ENCODE assay signal across 14 cellular contexts in genomic region chr1:161260939-161261858, GRCh38. TPM values are rescaled to one million over a fixed set of nuclear protein-coding genes. Genes with fewer than 3 reads are reported as not detected.
DNase-seq lines count a peak whose midpoint lies in the region; ATAC-seq and TF ChIP-seq lines count a peak whose summit lies in the region.
"Had no signal": no experiment of that assay in that cellular context is flagged by ENCODE, and none has a peak within 500 bp of the region (broad histone marks: within the 10 kb centered on the region; RNA-seq: fewer than 3 reads in every experiment).

No MANE protein-coding gene starts in this region.

- POLR2A ChIA-PET in MCF 10A (lab: Yijun Ruan, JAX) = interaction anchor here (0.6 to 1.7 kb wide), 5 partner anchors 11 to 128 kb away, joined by 3 to 7 read pairs (median 3); no protein-coding TSS in a partner anchor

- H3K9ac ChIP-seq in endodermal cell (ENCODE audit: extremely low read depth, low read length, poor library complexity, severe bottlenecking) = no peak overlapping the region

- no peaks in the 10 kb centered on the region for H3K36me3 ChIP-seq in breast epithelium
- H3K36me3 ChIP-seq in endodermal cell (ENCODE audit: control insufficient read depth, insufficient read depth, low read length) = no peaks in the 10 kb centered on the region
- H3K36me3 ChIP-seq: neutrophil had no signal

- H3K4me3 ChIP-seq in breast epithelium (no peak overlapping the region), endodermal cell (ENCODE audit: low read length) (no peak overlapping the region), coronary artery (no peak overlapping the region)

- H3K27ac Mint-ChIP-seq in MCF 10A (ENCODE audit: low read depth, unreplicated experiment) (no peak overlapping the region), endodermal cell (no peak overlapping the region)
- H3K27ac Mint-ChIP-seq: stimulated activated naive CD8-positive, alpha-beta T cell treated with anti-CD3 and anti-CD28 coated beads, Interleukin-15, Interleukin-2, amounts not matched to agents 100 ng/mL and 50 ng/mL, for 24 hours had no signal

- H3K9me3 Mint-ChIP-seq in MCF 10A (ENCODE audit: unreplicated experiment) = peaks cover 15% of the 10 kb centered on the region
- H3K9me3 Mint-ChIP-seq in endodermal cell = peaks cover 24% of the 10 kb centered on the region

- H3K36me3 Mint-ChIP-seq in MCF 10A (ENCODE audit: insufficient read depth, unreplicated experiment) (no peaks in the 10 kb centered on the region), endodermal cell (ENCODE audit: low read depth) (peaks cover 7% of the 10 kb centered on the region)

- H3K4me1 ChIP-seq in breast epithelium (no peaks in the 10 kb centered on the region), endodermal cell (ENCODE audit: control insufficient read depth, insufficient read depth, low read length) (peaks cover 7% of the 10 kb centered on the region)

- no TSS peak for BruUV-seq in MCF 10A (replicated peaks; lab: Mats Ljungman, UMichigan)

- no peaks in the 10 kb centered on the region for H3K4me1 Mint-ChIP-seq in MCF 10A (ENCODE audit: insufficient read depth, unreplicated experiment)
- peaks cover 31% of the 10 kb centered on the region for H3K4me1 Mint-ChIP-seq in endodermal cell

- intact Hi-C loops in MCF 10A (cut with micrococcal nuclease) (no loop called here), breast epithelium (cut with DNase I; ENCODE audit: low total_unique reads) (no loop called here), left colon (cut with DNase I, micrococcal nuclease) (no loop called here)

- H3K27me3 ChIP-seq in breast epithelium = peaks cover 0 to 16% of the 10 kb centered on the region in 2 donors
- peaks cover 38% of the 10 kb centered on the region for H3K27me3 ChIP-seq in endodermal cell (ENCODE audit: control insufficient read depth, insufficient read depth, low read length, poor library complexity, severe bottlenecking)

- WGBS in endodermal cell (ENCODE audit: insufficient coverage in 1 of 2, insufficient read length in 1 of 2), 2 experiments = 75 to 80% methylated on average over 6 to 9 of the region's 9 CpGs

- DNase-seq in MCF 10A (ENCODE audit: unreplicated experiment) (peak; percentile 61), breast epithelium (ENCODE audit: low spot score in 2 of 2) (no peak), NCI-H69 (lab: John Stamatoyannopoulos, UW) (peak; percentile 73), left colon (no peak), endodermal cell (no peak), coronary artery (ENCODE audit: low spot score) (no peak), germinal center (ENCODE audit: low spot score) (no peak)
- DNase-seq: NCI-H1694, SIG-M5 had no signal

- TF ChIP-seq CTCF in MCF 10A (IDR thresholded peaks at IDR 0.05; ENCODE audit: unreplicated experiment) (no peak), breast epithelium (IDR thresholded peaks at IDR 0.05) (no peak), endodermal cell (conservative IDR thresholded peaks at IDR 0.05) (no peak), coronary artery (IDR thresholded peaks at IDR 0.05) (no peak)

- H3K9me3 ChIP-seq in breast epithelium (peaks cover 9 to 14% of the 10 kb centered on the region in 2 donors), endodermal cell (ENCODE audit: control insufficient read depth, low read length) (peaks cover 26% of the 10 kb centered on the region)

- H3K27ac ChIP-seq in breast epithelium (no peak overlapping the region), endodermal cell (ENCODE audit: low read depth, low read length) (no peak overlapping the region), coronary artery (no peak overlapping the region)
- H3K27ac ChIP-seq: epithelial cell of prostate, neutrophil had no signal

- H3K27me3 Mint-ChIP-seq in MCF 10A (ENCODE audit: insufficient read depth, unreplicated experiment) (peaks cover 50% of the 10 kb centered on the region), endodermal cell (ENCODE audit: insufficient read depth) (peaks cover 64% of the 10 kb centered on the region)

- ATAC-seq in left colon (peak; percentile 57), GM21447 (IDR thresholded peaks at IDR 0.05; ENCODE audit: unreplicated experiment) (no peak)

- CTCF ChIA-PET in MCF 10A (lab: Yijun Ruan, JAX) = interaction anchor here (0.6 to 6.2 kb wide), 7 partner anchors 14 to 141 kb away, joined by 3 to 46 read pairs (median 3); partner anchors contain the start of gene TOMM40L

- H3K4me3 Mint-ChIP-seq in MCF 10A (ENCODE audit: unreplicated experiment) (no peak overlapping the region), endodermal cell (no peak overlapping the region)
- H3K4me3 Mint-ChIP-seq: stimulated activated naive CD8-positive, alpha-beta T cell treated with anti-CD3 and anti-CD28 coated beads, Interleukin-15, Interleukin-2, amounts not matched to agents 100 ng/mL and 50 ng/mL, for 24 hours had no signal

- TF ChIP-seq POLR2A in breast epithelium (IDR thresholded peaks at IDR 0.05) = no peak

RNA-seq across cellular contexts. Expression of gene PCP4L1, which starts 2.7 kb away (rescaled TPM):
- not detected in 2 replicates for total RNA-seq in MCF 10A (2022)
- total RNA-seq in breast epithelium = 1 to 10 TPM in 1 of 3 donors, under 1 TPM in 2; 0.32 to 2.0 (median 0.73) TPM
- total RNA-seq in left colon = 1 to 10 TPM in 1 of 2 donors, not detected in 1; 2.6 TPM
- 10 to 100 TPM in 1 of 2 donors, 1 to 10 TPM in 1; 4.0 to 11.3 TPM for total RNA-seq in endodermal cell
- polyA plus RNA-seq in endodermal cell (2013, experiment 1 of 2) = not detected
- polyA plus RNA-seq in endodermal cell (2013, experiment 2 of 2) = 0.33 TPM
- polyA plus RNA-seq: BJ had no signal

RNA-seq across cellular contexts. Expression of gene NR1I3, which starts 23.2 kb away (rescaled TPM):
- total RNA-seq in MCF 10A (2022) (not detected in 2 replicates), breast epithelium (not detected), left colon (under 1 TPM in 1 of 2 donors, not detected in 1; 0.53 TPM), endodermal cell (not detected)
- not detected for polyA plus RNA-seq in endodermal cell (2013, experiment 1 of 2)
- not detected for polyA plus RNA-seq in endodermal cell (2013, experiment 2 of 2)
- polyA plus RNA-seq: BJ had no signal

RNA-seq across cellular contexts. Expression of gene TOMM40L, which starts 35.3 kb away (rescaled TPM):
- 10.0 and 12.3 TPM in 2 replicates for total RNA-seq in MCF 10A (2022)
- 1 to 10 TPM; 6.9 to 9.4 (median 8.2) TPM for total RNA-seq in breast epithelium
- 10 to 100 TPM; 19.6 to 24.6 TPM for total RNA-seq in left colon
- 10 to 100 TPM in 1 of 2 donors, 1 to 10 TPM in 1; 9.0 to 11.6 TPM for total RNA-seq in endodermal cell
- 9.8 TPM for polyA plus RNA-seq in endodermal cell (2013, experiment 1 of 2)
- polyA plus RNA-seq in endodermal cell (2013, experiment 2 of 2) = 10.6 TPM

RNA-seq across cellular contexts. Expression of gene APOA2, which starts 37.8 kb away (rescaled TPM):
- not detected in 2 replicates for total RNA-seq in MCF 10A (2022)
- not detected for total RNA-seq in breast epithelium
- total RNA-seq in left colon = not detected
- 100 to 1,000 TPM; 268 to 396 TPM for total RNA-seq in endodermal cell
- polyA plus RNA-seq in endodermal cell (2013, experiment 1 of 2) = 149 TPM
- 136 TPM for polyA plus RNA-seq in endodermal cell (2013, experiment 2 of 2)
- polyA plus RNA-seq: BJ had no signal

RNA-seq across cellular contexts. Expression of gene FCER1G, which starts 46.1 kb away (rescaled TPM):
- total RNA-seq in MCF 10A (2022) (1.0 and 2.1 TPM in 2 replicates), breast epithelium (100 to 1,000 TPM in 1 of 3 donors, 10 to 100 TPM in 2; 40.3 to 153 (median 70.1) TPM), left colon (10 to 100 TPM in 1 of 2 donors, 1 to 10 TPM in 1; 5.6 to 23.3 TPM), endodermal cell (under 1 TPM; 0.68 to 0.69 TPM)
- polyA plus RNA-seq in endodermal cell (2013, experiment 1 of 2) = not detected
- not detected for polyA plus RNA-seq in endodermal cell (2013, experiment 2 of 2)

Comparison
In these comparisons a context has a peak if more than half of its experiments do, and no peak if none do; other contexts are left out.
1. DNase-seq: peak in MCF 10A (single experiment) and NCI-H69 (single experiment); none in breast epithelium (0 of 2), left colon (0 of 2), endodermal cell (single experiment), coronary artery (single experiment) and germinal center (single experiment).